In the genomic region with DNA sequence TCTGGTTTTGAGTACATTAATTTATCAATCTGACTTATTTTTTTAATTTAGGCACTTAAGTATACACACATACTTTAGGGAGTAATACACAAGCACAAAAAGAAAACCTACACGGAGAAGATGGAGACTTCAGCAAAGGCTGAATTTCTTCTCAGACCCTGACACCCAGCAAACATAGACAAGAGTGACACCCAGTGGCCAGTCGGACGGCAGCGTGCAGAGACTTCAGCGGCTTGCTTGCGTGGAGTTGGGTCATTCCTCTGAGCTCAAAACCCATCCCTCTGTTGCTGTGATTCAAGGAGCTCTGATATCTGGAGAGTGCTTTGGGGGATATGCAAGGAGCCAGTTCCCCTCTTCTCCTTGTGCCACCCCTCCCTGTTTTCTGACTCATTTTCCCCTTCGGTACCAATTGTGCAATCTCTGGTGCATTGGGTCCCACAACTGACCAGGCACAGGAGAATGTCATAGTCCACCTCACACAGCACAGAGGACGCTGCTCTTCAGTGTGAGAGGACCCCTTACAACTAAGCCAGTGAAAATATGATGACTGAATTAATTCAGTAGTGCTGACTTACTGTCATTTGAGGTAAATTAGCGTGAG, we compare ENCODE assay signal across 8 cellular contexts. TPM values are rescaled to one million over a fixed set of nuclear protein-coding genes. Genes with fewer than 3 reads are reported as not detected.
DNase-seq lines count a peak whose midpoint lies in the region; ATAC-seq and TF ChIP-seq lines count a peak whose summit lies in the region.

No MANE protein-coding gene starts in this region.

- no peaks in the 10 kb centered on the region for H3K36me3 ChIP-seq in tibial artery

- H3K27ac ChIP-seq in tibial artery: no peak overlapping the region

- peaks cover 11% of the 10 kb centered on the region for H3K4me1 Mint-ChIP-seq in activated T-helper 17 cell treated with anti-CD3 and anti-CD28 coated beads, Interleukin-2, amount 50 U/mL, for 72 hours

- H3K9me3 Mint-ChIP-seq in activated T-helper 17 cell treated with anti-CD3 and anti-CD28 coated beads, Interleukin-2, amount 50 U/mL, for 72 hours: no peaks in the 10 kb centered on the region

- H3K4me3 Mint-ChIP-seq in activated T-helper 17 cell treated with anti-CD3 and anti-CD28 coated beads, Interleukin-2, amount 50 U/mL, for 72 hours: no peak overlapping the region

- H3K4me3 ChIP-seq in foreskin fibroblast (ENCODE audit: low read depth in 1 of 2, low read length in 2 of 2) (no peak overlapping the region), tibial artery (no peak overlapping the region)

- peak; percentile 87 for TF ChIP-seq CTCF in foreskin fibroblast (IDR thresholded peaks at IDR 0.05; ENCODE audit: low read depth, low read length)
- peak in 1 of 3 donors; percentile 43 for TF ChIP-seq CTCF in omental fat pad (IDR thresholded peaks at IDR 0.05)
- TF ChIP-seq CTCF in tibial artery (IDR thresholded peaks at IDR 0.05): peak; percentile 72 to 73

- ATAC-seq in GM21723 (IDR thresholded peaks at IDR 0.05; ENCODE audit: unreplicated experiment): peak; percentile 93
- ATAC-seq in activated T-helper 17 cell treated with anti-CD3 and anti-CD28 coated beads, Interleukin-2, amount 50 U/mL, for 72 hours (replicated peaks): peak; percentile 81
- ATAC-seq in omental fat pad (ENCODE audit: low FRiP score): peak; percentile 54

- DNase-seq in EH (ENCODE audit: low read depth) (peak; percentile 78), Kasumi-1 (lab: John Stamatoyannopoulos, UW) (peak; percentile 84 to 87), SHP77 (lab: John Stamatoyannopoulos, UW) (peak; percentile 28 to 67), foreskin fibroblast (peak; percentile 76 to 92), omental fat pad (ENCODE audit: low spot score) (no peak), tibial artery (peak; percentile 72 to 76)

- peaks cover 6% of the 10 kb centered on the region for H3K27me3 Mint-ChIP-seq in activated T-helper 17 cell treated with anti-CD3 and anti-CD28 coated beads, Interleukin-2, amount 50 U/mL, for 72 hours

- no peaks in the 10 kb centered on the region for H3K4me1 ChIP-seq in tibial artery

- no peaks in the 10 kb centered on the region for H3K27me3 ChIP-seq in tibial artery

- no peaks in the 10 kb centered on the region for H3K36me3 Mint-ChIP-seq in activated T-helper 17 cell treated with anti-CD3 and anti-CD28 coated beads, Interleukin-2, amount 50 U/mL, for 72 hours (ENCODE audit: low read depth)

- H3K27ac Mint-ChIP-seq in activated T-helper 17 cell treated with anti-CD3 and anti-CD28 coated beads, Interleukin-2, amount 50 U/mL, for 72 hours: no peak overlapping the region

- no peaks in the 10 kb centered on the region for H3K9me3 ChIP-seq in tibial artery

- intact Hi-C loops in tibial artery (cut with DNase I; ENCODE audit: low total_unique reads): loop anchor here (10.0 kb wide), 2 partner anchors 301 to 591 kb away; no protein-coding TSS in a partner anchor

RNA-seq across cellular contexts. Expression of a gene that starts 27.5 kb away (rescaled TPM):
- total RNA-seq in activated T-helper 17 cell treated with anti-CD3 and anti-CD28 coated beads, Interleukin-2, amount 50 U/mL, for 72 hours: not detected
- total RNA-seq in omental fat pad: 1 to 10 TPM in 3 of 4 donors, under 1 TPM in 1; 0.69 to 8.4 (median 2.1) TPM
